Comparison of ENCODE assay signal across 7 cellular contexts in genomic region chr16:72627182-72627896, GRCh38.
DNase-seq lines count a peak whose midpoint lies in the region; ATAC-seq, FAIRE-seq and TF ChIP-seq lines count a peak whose summit lies in the region.
"Not testable (repeated sequence)": the region's sequence is repeated elsewhere in the genome, so short reads cannot be mapped to it uniquely, and the experiment has no call there.

No MANE protein-coding gene starts in this region.

- H3F3A ChIP-seq in GM23338 (replicated peaks; ENCODE audit: low read depth); PC-9 (ENCODE audit: insufficient read depth, low read depth): not testable (repeated sequence)

- TF ChIP-seq CTCF in GM23338 (conservative IDR thresholded peaks at IDR 0.05; ENCODE audit: low read depth in 2 of 2); PC-9 (conservative IDR thresholded peaks at IDR 0.05); astrocyte (IDR thresholded peaks at IDR 0.05; ENCODE audit: insufficient read depth, low read depth, low read length); kidney (IDR thresholded peaks at IDR 0.05; ENCODE audit: borderline replicate concordance, extremely low read depth, insufficient read depth); neural crest cell (conservative IDR thresholded peaks at IDR 0.05): not testable (repeated sequence)

- H2AFZ ChIP-seq in GM23338; astrocyte (ENCODE audit: low read depth, low read length): not testable (repeated sequence)
- peak overlapping the region; percentile 79 for H2AFZ ChIP-seq in PC-9

- not testable (repeated sequence) for H3K9ac ChIP-seq in astrocyte (ENCODE audit: low read length); kidney (ENCODE audit: low read length in 2 of 2)

- not testable (repeated sequence) for H3K9me2 ChIP-seq in GM23338 (ENCODE audit: insufficient read depth); PC-9 (ENCODE audit: insufficient read depth)

- H3K4me1 ChIP-seq in GM23338 (ENCODE audit: insufficient read depth); PC-9 (replicated peaks; ENCODE audit: insufficient read depth); astrocyte (ENCODE audit: insufficient read depth, low read length); kidney (ENCODE audit: control insufficient read depth in 1 of 2, insufficient read depth in 1 of 2, low read depth in 1 of 2, low read length in 2 of 2): not testable (repeated sequence)

- H3K4me3 ChIP-seq in GM23338, result peak overlapping the region; percentile 62
- H3K4me3 ChIP-seq in PC-9, result peak overlapping the region; percentile 65
- H3K4me3 ChIP-seq in astrocyte (ENCODE audit: insufficient read depth, low read depth, low read length), result not testable (repeated sequence)
- peak overlapping the region; percentile 1 to 7 for H3K4me3 ChIP-seq in kidney (ENCODE audit: low read length in 2 of 2)

- H3K4me2 ChIP-seq in GM23338 (peak overlapping the region; percentile 65), PC-9 (peak overlapping the region; percentile 84)
- H3K4me2 ChIP-seq in astrocyte (ENCODE audit: low read length), result not testable (repeated sequence)

- H3K9me3 ChIP-seq in PC-9 (ENCODE audit: insufficient read depth, low read depth); astrocyte (ENCODE audit: insufficient read depth, low read depth, low read length); kidney (ENCODE audit: control insufficient read depth in 1 of 2, low read length in 2 of 2): not testable (repeated sequence)

- H3K4me3 Mint-ChIP-seq in GM23338 (peak overlapping the region; percentile 74), astrocyte (ENCODE audit: unreplicated experiment) (peak overlapping the region; percentile 81), neural crest cell (peak overlapping the region; percentile 91)

- DNase-seq in GM23338 (ENCODE audit: low spot score) (peak; percentile 40), NCI-H2029 treated with DMSO at 0.1 percent for 48 hours (lab: John Stamatoyannopoulos, UW) (peak; percentile 2), PC-9 (peak in 1 of 2 experiments; percentile 41)
- not testable (repeated sequence) for DNase-seq in astrocyte (ENCODE audit: low read depth); epithelial cell of prostate (ENCODE audit: low read depth, low spot score); kidney; neural crest cell (ENCODE audit: low read depth, low spot score)

- ATAC-seq in GM23338, result not testable (repeated sequence)

- not testable (repeated sequence) for FAIRE-seq in astrocyte (lab: Jason Lieb, UNC); kidney (lab: Jason Lieb, UNC)

- CTCF ChIA-PET in PC-9 (lab: Charles Lee), result not testable (repeated sequence)

- H3K27ac Mint-ChIP-seq in GM23338 (peak overlapping the region; percentile 92), astrocyte (ENCODE audit: unreplicated experiment) (peak overlapping the region; percentile 37), neural crest cell (ENCODE audit: unreplicated experiment) (peak overlapping the region; percentile 95)

- H4K20me1 ChIP-seq in GM23338 (replicated peaks; ENCODE audit: insufficient read depth); PC-9 (ENCODE audit: insufficient read depth); astrocyte (ENCODE audit: insufficient read depth, low read length): not testable (repeated sequence)

- H3K36me3 ChIP-seq in GM23338 (ENCODE audit: insufficient read depth); PC-9 (ENCODE audit: low read depth); astrocyte (ENCODE audit: insufficient read depth, low read length); kidney (ENCODE audit: control insufficient read depth in 1 of 2, insufficient read depth in 2 of 2, low read length in 2 of 2): not testable (repeated sequence)

- H3K9me3 Mint-ChIP-seq in GM23338, result peaks cover 10% of the 10 kb centered on the region; the same call in 2 of the 3 replicates
- not testable (repeated sequence) for H3K9me3 Mint-ChIP-seq in astrocyte (ENCODE audit: unreplicated experiment); neural crest cell

- H3K27me3 Mint-ChIP-seq in GM23338 (ENCODE audit: insufficient read depth, low read depth, poor library complexity); astrocyte (ENCODE audit: low read depth, unreplicated experiment); neural crest cell (ENCODE audit: low read depth): not testable (repeated sequence)

- intact Hi-C loops in PC-9 (cut with micrococcal nuclease; ENCODE audit: unreplicated experiment); kidney (cut with DNase I): not testable (repeated sequence)

- H3K27ac ChIP-seq in GM23338 (ENCODE audit: low read depth) (peak overlapping the region; percentile 75; the same call in 1 of the 2 replicates), PC-9 (peak overlapping the region; percentile 51; the same call in 1 of the 2 replicates), epithelial cell of prostate (peak overlapping the region; percentile 83)
- H3K27ac ChIP-seq in astrocyte (ENCODE audit: low read depth, low read length); kidney (ENCODE audit: low read depth in 2 of 2, low read length in 2 of 2): not testable (repeated sequence)

- POLR2A ChIA-PET in PC-9 (lab: Charles Lee; ENCODE audit: unreplicated experiment), result not testable (repeated sequence)

- H3K36me3 Mint-ChIP-seq in GM23338 (ENCODE audit: low read depth) (peaks cover 11% of the 10 kb centered on the region), neural crest cell (ENCODE audit: low read depth) (peaks cover 14% of the 10 kb centered on the region)
- H3K36me3 Mint-ChIP-seq in astrocyte (ENCODE audit: low read depth, unreplicated experiment), result not testable (repeated sequence)

- H3K79me2 ChIP-seq in GM23338 (replicated peaks; ENCODE audit: insufficient read depth), result peaks cover 32% of the 10 kb centered on the region
- H3K79me2 ChIP-seq in PC-9 (ENCODE audit: low read depth); astrocyte (ENCODE audit: insufficient read depth, low read length): not testable (repeated sequence)

- BruUV-seq in PC-9 (replicated peaks; lab: Mats Ljungman, UMichigan), result not testable (repeated sequence)

- not testable (repeated sequence) for H3K27me3 ChIP-seq in GM23338 (ENCODE audit: insufficient read depth); PC-9 (ENCODE audit: insufficient read depth, low read depth); astrocyte (ENCODE audit: insufficient read depth, low read length)

- H3K4me1 Mint-ChIP-seq in GM23338; astrocyte (ENCODE audit: low read depth, unreplicated experiment); neural crest cell: not testable (repeated sequence)

TF ChIP-seq in GM23338, 12 proteins besides CTCF, POLR2A, EP300 and RAD21:
- 0 out of 2 replicates have a peak, but pooled peaks have one; percentile 32 for TF ChIP-seq POLR2AphosphoS5 (IDR thresholded peaks at IDR 0.05; ENCODE audit: low read depth)

Comparison
In these comparisons a context has a peak if more than half of its experiments do, and no peak if none do; other contexts are left out.
1. H3K27ac Mint-ChIP-seq: peak in every context shown above with its lines; median percentile 95 in neural crest cell; 92 in GM23338; 37 in astrocyte.